In the genomic region with DNA sequence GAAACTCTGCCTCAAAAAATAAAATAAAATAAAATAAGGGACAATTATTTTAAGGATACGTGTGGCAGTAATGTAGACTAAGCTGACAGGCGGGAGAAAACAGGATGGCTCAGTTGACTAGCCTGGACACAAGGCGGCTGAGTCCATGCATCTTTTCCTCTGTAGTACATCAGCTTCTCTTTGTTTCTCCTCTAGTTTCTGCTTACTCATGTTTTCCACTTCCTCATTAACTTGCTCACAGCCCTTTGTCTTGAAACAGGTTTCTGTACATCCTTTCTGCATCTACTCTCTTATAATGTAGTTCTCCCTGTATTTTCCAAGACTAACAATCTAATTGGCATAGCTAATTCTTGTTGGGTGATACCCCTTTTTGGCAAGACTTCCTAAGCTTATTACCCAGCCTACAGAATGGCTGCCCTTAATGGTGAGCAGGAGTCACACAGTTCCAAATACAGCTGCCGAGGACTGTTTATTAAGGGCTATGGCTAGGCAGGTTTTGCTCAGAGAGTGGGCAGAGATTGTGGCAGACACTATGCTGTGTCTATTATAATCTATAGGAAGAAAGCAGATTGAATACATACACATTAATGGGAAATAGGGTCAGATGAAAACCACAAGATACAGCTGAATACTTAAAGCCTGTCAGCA, we compare ENCODE assay signal across 8 cellular contexts. TPM values are rescaled to one million over a fixed set of nuclear protein-coding genes. Genes with fewer than 3 reads are reported as not detected.
DNase-seq lines count a peak whose midpoint lies in the region; ATAC-seq, FAIRE-seq and TF ChIP-seq lines count a peak whose summit lies in the region.

No MANE protein-coding gene starts in this region.

- no peaks in the 10 kb centered on the region for H3K9me3 Mint-ChIP-seq in stimulated activated naive CD8-positive, alpha-beta T cell treated with anti-CD3 and anti-CD28 coated beads, Interleukin-15, amount 100 ng/mL, for 72 hours

- H3K4me3 Mint-ChIP-seq in stimulated activated naive CD8-positive, alpha-beta T cell treated with anti-CD3 and anti-CD28 coated beads, Interleukin-15, amount 100 ng/mL, for 72 hours: no peak overlapping the region

- intact Hi-C loops in kidney (cut with DNase I): no loop called here

- no peak overlapping the region for H2AFZ ChIP-seq in Karpas-422 (ENCODE audit: low read length)

- FAIRE-seq in GM12891 (lab: Jason Lieb, UNC): no peak
- no peak for FAIRE-seq in kidney (lab: Jason Lieb, UNC)

- peak; percentile 69 for ATAC-seq in GM21515 (IDR thresholded peaks at IDR 0.05; ENCODE audit: unreplicated experiment)
- ATAC-seq in stimulated activated naive CD8-positive, alpha-beta T cell treated with anti-CD3 and anti-CD28 coated beads, Interleukin-15, amount 100 ng/mL, for 72 hours: peak; percentile 50

- no peak overlapping the region for H3K4me2 ChIP-seq in Karpas-422 (ENCODE audit: low read depth, low read length, poor library complexity, severe bottlenecking)

- TF ChIP-seq CTCF in astrocyte of the spinal cord (IDR thresholded peaks at IDR 0.05; ENCODE audit: low read depth, low read length) (no peak), kidney (IDR thresholded peaks at IDR 0.05; ENCODE audit: borderline replicate concordance, extremely low read depth, insufficient read depth) (no peak)

- no peak for TF ChIP-seq POLR2A in GM12891 (IDR thresholded peaks at IDR 0.05; ENCODE audit: low read depth, low read length)

- H3K27me3 Mint-ChIP-seq in stimulated activated naive CD8-positive, alpha-beta T cell treated with anti-CD3 and anti-CD28 coated beads, Interleukin-15, amount 100 ng/mL, for 72 hours: no peaks in the 10 kb centered on the region

- in situ Hi-C loops in astrocyte of the spinal cord (cut with HindIII; ENCODE audit: low sequenced_read_pairs): no loop called here

- no peaks in the 10 kb centered on the region for H3K79me2 ChIP-seq in Karpas-422 (ENCODE audit: low read length)

- H3K4me1 Mint-ChIP-seq in stimulated activated naive CD8-positive, alpha-beta T cell treated with anti-CD3 and anti-CD28 coated beads, Interleukin-15, amount 100 ng/mL, for 72 hours: peaks cover 10% of the 10 kb centered on the region

- peaks cover 5% of the 10 kb centered on the region; the same call in 1 of the 2 replicates for H3K4me1 ChIP-seq in Karpas-422 (ENCODE audit: low read length)
- H3K4me1 ChIP-seq in kidney (ENCODE audit: control insufficient read depth in 1 of 2, insufficient read depth in 1 of 2, low read depth in 1 of 2, low read length in 2 of 2): no peaks in the 10 kb centered on the region

- DNase-seq in GM12891 (ENCODE audit: insufficient read length, low spot score) (no peak), Karpas-422 (no peak), astrocyte of the spinal cord (ENCODE audit: low read depth, low spot score) (peak; percentile 55), HK-2 (ENCODE audit: unreplicated experiment) (no peak), kidney (no peak), globus pallidus (ENCODE audit: low spot score) (no peak)
- DNase-seq in stimulated activated naive CD8-positive, alpha-beta T cell treated with anti-CD3 and anti-CD28 coated beads, Interleukin-15, amount 100 ng/mL, for 72 hours: no peak

- H3K36me3 ChIP-seq in Karpas-422 (ENCODE audit: insufficient read depth, low read length) (no peaks in the 10 kb centered on the region; the same call in 1 of the 2 replicates), kidney (ENCODE audit: control insufficient read depth in 1 of 2, insufficient read depth in 2 of 2, low read length in 2 of 2) (peaks cover 0 to 3% of the 10 kb centered on the region in 2 donors)

- H3K9me2 ChIP-seq in Karpas-422 (replicated peaks; ENCODE audit: insufficient read depth, low read length): no peaks in the 10 kb centered on the region

- no peak overlapping the region for H3K4me3 ChIP-seq in Karpas-422 (ENCODE audit: low read length)
- no peak overlapping the region for H3K4me3 ChIP-seq in astrocyte of the spinal cord (ENCODE audit: low read depth, low read length)
- H3K4me3 ChIP-seq in kidney (ENCODE audit: low read length in 2 of 2): no peak overlapping the region

- H3K9ac ChIP-seq in Karpas-422 (ENCODE audit: low read length) (no peak overlapping the region), kidney (ENCODE audit: low read length in 2 of 2) (no peak overlapping the region)

- no peaks in the 10 kb centered on the region for H4K20me1 ChIP-seq in Karpas-422 (ENCODE audit: insufficient read depth, low read depth, low read length)

- no peaks in the 10 kb centered on the region for H3K27me3 ChIP-seq in Karpas-422 (ENCODE audit: low read length)

- H3K27ac ChIP-seq in Karpas-422 (ENCODE audit: low read length): peak overlapping the region; percentile 23; the same call in 1 of the 2 replicates
- H3K27ac ChIP-seq in kidney (ENCODE audit: low read depth in 2 of 2, low read length in 2 of 2): no peak overlapping the region

- peak overlapping the region in 1 of 2 donors; percentile 61 for H3K27ac Mint-ChIP-seq in stimulated activated naive CD8-positive, alpha-beta T cell treated with anti-CD3 and anti-CD28 coated beads, Interleukin-15, amount 100 ng/mL, for 72 hours

- no peaks in the 10 kb centered on the region for H3K9me3 ChIP-seq in Karpas-422 (ENCODE audit: low read length)
- no peaks in the 10 kb centered on the region for H3K9me3 ChIP-seq in kidney (ENCODE audit: control insufficient read depth in 1 of 2, low read length in 2 of 2)

TF ChIP-seq in GM12891, 5 proteins besides CTCF, POLR2A, EP300 and RAD21:
- TF ChIP-seq PAX5 (IDR thresholded peaks at IDR 0.05; ENCODE audit: insufficient read depth, low read length, severe bottlenecking) (no peak), SPI1 (IDR thresholded peaks at IDR 0.05; ENCODE audit: low read depth, low read length) (peak; percentile 95)
TF ChIP-seq in GM12891: peak in this region for 1.

RNA-seq across cellular contexts. Expression of a gene that starts 58.7 kb away (rescaled TPM):
- polyA plus RNA-seq in GM12891 (2012; ENCODE audit: low read depth, missing spikeins): 1.4 TPM
- total RNA-seq in Karpas-422 (2014; rRNA removed; shearing (Covaris generic); ENCODE audit: low replicate concordance): 1.9 and 2.3 TPM in 2 replicates
- 52.7 TPM for total RNA-seq in kidney
- polyA plus RNA-seq in kidney (ENCODE audit: insufficient read depth, low read depth, low replicate concordance): 4.4 TPM

Comparison
In these comparisons a context has a peak if more than half of its experiments do, and no peak if none do; other contexts are left out.
1. RNA of a gene that starts 58.7 kb away (total RNA-seq): 52.7 TPM in kidney (single experiment); 1.9 to 2.3 TPM in Karpas-422; every median in the first group is over 10 times any median in the second.